Comparison of ENCODE assay signal across 20 cellular contexts in genomic region chrX:150872773-150873336, GRCh38. TPM values are rescaled to one million over a fixed set of nuclear protein-coding genes. Genes with fewer than 3 reads are reported as not detected.
DNase-seq lines count a peak whose midpoint lies in the region; FAIRE-seq and TF ChIP-seq lines count a peak whose summit lies in the region.
"Had no signal": no experiment of that assay in that cellular context is flagged by ENCODE, and none has a peak within 500 bp of the region (broad histone marks: within the 10 kb centered on the region; RNA-seq: fewer than 3 reads in every experiment).

No MANE protein-coding gene starts in this region.

- TF ChIP-seq CTCF in kidney (IDR thresholded peaks at IDR 0.05; ENCODE audit: borderline replicate concordance, extremely low read depth, insufficient read depth) (no peak), GM13976 (IDR thresholded peaks at IDR 0.05; ENCODE audit: borderline replicate concordance, control extremely low read depth, extremely low read depth, insufficient read depth, missing control alignments) (no peak)

- no peak overlapping the region for H3K27ac ChIP-seq in kidney (ENCODE audit: low read depth in 2 of 2, low read length in 2 of 2)
- H3K27ac ChIP-seq: right lobe of liver had no signal

- H3K9me3 ChIP-seq in kidney (ENCODE audit: control insufficient read depth in 1 of 2, low read length in 2 of 2) = no peaks in the 10 kb centered on the region
- H3K9me3 ChIP-seq: MG63, right lobe of liver had no signal

- H3K9ac ChIP-seq in kidney (ENCODE audit: low read length in 2 of 2) = no peak overlapping the region

- in situ Hi-C loops in GM13976 (cut with MboI; ENCODE audit: low sequenced_read_pairs, unreplicated experiment) = no loop called here

- intact Hi-C loops in kidney (cut with DNase I) = no loop called here

- H3K4me3 ChIP-seq in kidney (ENCODE audit: low read length in 2 of 2) = no peak overlapping the region
- H3K4me3 ChIP-seq: MG63, right lobe of liver had no signal

- no peaks in the 10 kb centered on the region for H3K36me3 ChIP-seq in kidney (ENCODE audit: control insufficient read depth in 1 of 2, insufficient read depth in 2 of 2, low read length in 2 of 2)
- H3K36me3 ChIP-seq: MG63, right lobe of liver had no signal

- peak; percentile 54 for DNase-seq in NCI-H2029 (lab: John Stamatoyannopoulos, UW)
- no peak for DNase-seq in NCI-H2029 treated with DMSO at 0.1 percent for 48 hours (lab: John Stamatoyannopoulos, UW)
- no peak for DNase-seq in GM12891 (ENCODE audit: insufficient read length, low spot score)
- peak; percentile 32 to 79 for DNase-seq in NCI-H524 (lab: John Stamatoyannopoulos, UW)
- DNase-seq in myocyte (ENCODE audit: low read depth) = peak; percentile 75
- DNase-seq in stimulated activated CD4-positive, alpha-beta T cell treated with anti-CD3 and anti-CD28 coated beads, Interleukin-15, amount 100 ng/mL, for 24 hours = no peak
- no peak for DNase-seq in kidney
- DNase-seq in GM13976 (ENCODE audit: low spot score) = no peak
- DNase-seq: activated CD4-positive, alpha-beta T cell treated with anti-CD3 and anti-CD28 coated beads for 1 hour; activated CD8-positive, alpha-beta T cell treated with anti-CD3 and anti-CD28 coated beads, Interleukin-2, amount 10 ng/mL, durations not matched to agents 7 days and 5 days; activated gamma-delta T cell treated with Interleukin-2 at 50 U/mL for 16 hours; H7; left colon; natural killer cell; NCI-H1436 had no signal

- peaks cover 0 to 3% of the 10 kb centered on the region in 2 donors for H3K4me1 ChIP-seq in kidney (ENCODE audit: control insufficient read depth in 1 of 2, insufficient read depth in 1 of 2, low read depth in 1 of 2, low read length in 2 of 2)
- H3K4me1 ChIP-seq: right lobe of liver had no signal

- no peak for TF ChIP-seq POLR2A in GM12891 (IDR thresholded peaks at IDR 0.05; ENCODE audit: low read depth, low read length)

- FAIRE-seq in GM12891 (lab: Jason Lieb, UNC) (peak; percentile 35), kidney (lab: Jason Lieb, UNC) (no peak)
- FAIRE-seq: A204.1, GM18507, TTC549 had no signal

TF ChIP-seq in GM12891, 5 proteins besides CTCF, POLR2A, EP300 and RAD21:
- no peak for TF ChIP-seq SPI1 (IDR thresholded peaks at IDR 0.05; ENCODE audit: low read depth, low read length)
- TF ChIP-seq POLR2AphosphoS5 (IDR thresholded peaks at IDR 0.05; ENCODE audit: low read depth, low read length) = no peak
- TF ChIP-seq PAX5 (IDR thresholded peaks at IDR 0.05; ENCODE audit: insufficient read depth, low read length, severe bottlenecking) = no peak
- TF ChIP-seq POU2F2 (IDR thresholded peaks at IDR 0.05; ENCODE audit: low read depth, low read length) = no peak
- TF ChIP-seq TAF1 (IDR thresholded peaks at IDR 0.05; ENCODE audit: low read depth, low read length) = no peak

RNA-seq across cellular contexts. Expression of gene CD99L2, which starts 25.6 kb away (rescaled TPM):
- 10.8 TPM for polyA plus RNA-seq in GM12891 (2012; ENCODE audit: low read depth, missing spikeins)
- total RNA-seq in myocyte (49.5 and 50.5 TPM in 2 replicates), kidney (38.0 TPM)
- 67.4 TPM for polyA plus RNA-seq in myocyte (2012)
- 30.9 TPM for polyA plus RNA-seq in kidney (ENCODE audit: insufficient read depth, low read depth, low replicate concordance)

Comparison
In these comparisons a context has a peak if more than half of its experiments do, and no peak if none do; other contexts are left out.
1. DNase-seq: peak in NCI-H2029 (single experiment), NCI-H524 (2 of 2) and myocyte (single experiment); none in NCI-H2029 treated with DMSO at 0.1 percent for 48 hours (single experiment), GM12891 (single experiment), stimulated activated CD4-positive, alpha-beta T cell treated with anti-CD3 and anti-CD28 coated beads, Interleukin-15, amount 100 ng/mL, for 24 hours (single experiment), kidney (single experiment) and GM13976 (single experiment).